ENCODE assay signal across 20 cellular contexts in genomic region chr4:142267101-142267500, GRCh38.
A peak's percentile ranks its signal among the peaks of the same experiment; 100 is the strongest.
DNase-seq lines count a peak whose midpoint lies in the region; ATAC-seq and TF ChIP-seq lines count a peak whose summit lies in the region.
"Had no signal": no experiment of that assay in that cellular context is flagged by ENCODE, and none has a peak within 500 bp of the region (broad histone marks: within the 10 kb centered on the region; RNA-seq: fewer than 3 reads in every experiment).

No MANE protein-coding gene starts in this region.

- no peak for DNase-seq in activated naive CD4-positive, alpha-beta T cell treated with anti-CD3 and anti-CD28 coated beads, Interleukin-2, amount 50 U/mL, for 72 hours (ENCODE audit: low spot score in 2 of 2)
- DNase-seq in RWPE2 (ENCODE audit: low spot score) (no peak), epithelial cell of prostate (ENCODE audit: low read depth, low spot score) (no peak), BE2C (no peak), HuH-7 (ENCODE audit: low spot score) (no peak), head of caudate nucleus (no peak)
- DNase-seq: DMS79; H9; NCI-H1105; NCI-H146; NCI-H2029; NCI-H226; NCI-H510A treated with DMSO at 0.1 percent for 48 hours; NCI-H748 treated with DMSO at 0.1 percent for 48 hours; NK-92 treated with Interleukin-12 subunit alpha and Interleukin-12 subunit beta, amount 100 ng/mL, for 24 hours; SIG-M5 had no signal

- H3K27ac Mint-ChIP-seq in activated naive CD4-positive, alpha-beta T cell treated with anti-CD3 and anti-CD28 coated beads, Interleukin-2, amount 50 U/mL, for 24 hours, result peak overlapping the region; percentile 68
- H3K27ac Mint-ChIP-seq in activated naive CD4-positive, alpha-beta T cell treated with anti-CD3 and anti-CD28 coated beads, Interleukin-2, amount 50 U/mL, for 72 hours, result peak overlapping the region in 1 of 2 donors; percentile 25
- H3K27ac Mint-ChIP-seq: B cell, H9 had no signal

- no peak overlapping the region for H3K4me3 Mint-ChIP-seq in activated naive CD4-positive, alpha-beta T cell treated with anti-CD3 and anti-CD28 coated beads, Interleukin-2, amount 50 U/mL, for 24 hours
- H3K4me3 Mint-ChIP-seq: B cell, H9 had no signal

- no peaks in the 10 kb centered on the region for H3K9me3 Mint-ChIP-seq in activated naive CD4-positive, alpha-beta T cell treated with anti-CD3 and anti-CD28 coated beads, Interleukin-2, amount 50 U/mL, for 24 hours
- H3K9me3 Mint-ChIP-seq in activated naive CD4-positive, alpha-beta T cell treated with anti-CD3 and anti-CD28 coated beads, Interleukin-2, amount 50 U/mL, for 72 hours, result no peaks in the 10 kb centered on the region
- H3K9me3 Mint-ChIP-seq: H9 had no signal

- peaks cover 16% of the 10 kb centered on the region for H3K36me3 ChIP-seq in RWPE2 (ENCODE audit: low read depth)
- no peaks in the 10 kb centered on the region for H3K36me3 ChIP-seq in BE2C

- H3K4me1 ChIP-seq in RWPE2 (ENCODE audit: insufficient read depth, poor library complexity, severe bottlenecking), result peaks cover 24% of the 10 kb centered on the region
- no peaks in the 10 kb centered on the region; the same call in 1 of the 2 replicates for H3K4me1 ChIP-seq in BE2C

- no peaks in the 10 kb centered on the region for H3K27me3 Mint-ChIP-seq in activated naive CD4-positive, alpha-beta T cell treated with anti-CD3 and anti-CD28 coated beads, Interleukin-2, amount 50 U/mL, for 24 hours
- H3K27me3 Mint-ChIP-seq: B cell had no signal

- intact Hi-C loops in head of caudate nucleus (cut with DNase I), result no loop called here

- H3K27ac ChIP-seq in RWPE2 (ENCODE audit: poor library complexity, severe bottlenecking) (peak overlapping the region; percentile 37), epithelial cell of prostate (peak overlapping the region; percentile 79)
- H3K27ac ChIP-seq: KMS-11, RWPE1 had no signal

- H3K27me3 ChIP-seq in RWPE2 (ENCODE audit: insufficient read depth, poor library complexity, severe bottlenecking), result no peaks in the 10 kb centered on the region
- H3K27me3 ChIP-seq in BE2C, result no peaks in the 10 kb centered on the region

- no peak for TF ChIP-seq CTCF in RWPE2 (IDR thresholded peaks at IDR 0.05; ENCODE audit: poor library complexity, severe bottlenecking)
- no peak for TF ChIP-seq CTCF in BE2C (IDR thresholded peaks at IDR 0.05; ENCODE audit: low read depth, low read length)

- H3K4me1 Mint-ChIP-seq in activated naive CD4-positive, alpha-beta T cell treated with anti-CD3 and anti-CD28 coated beads, Interleukin-2, amount 50 U/mL, for 24 hours, result peaks cover 96% of the 10 kb centered on the region
- H3K4me1 Mint-ChIP-seq: B cell had no signal

- no peak overlapping the region for H3K4me3 ChIP-seq in RWPE2 (ENCODE audit: severe bottlenecking)
- H3K4me3 ChIP-seq in BE2C (ENCODE audit: low read depth, low read length), result no peak overlapping the region

- H3K9me3 ChIP-seq in RWPE2 (ENCODE audit: severe bottlenecking) (no peaks in the 10 kb centered on the region), BE2C (no peaks in the 10 kb centered on the region)

- no peak for ATAC-seq in activated naive CD4-positive, alpha-beta T cell treated with anti-CD3 and anti-CD28 coated beads, Interleukin-2, amount 50 U/mL, for 72 hours
- no peak for ATAC-seq in RWPE2 (ENCODE audit: low read depth)

- peaks cover 54% of the 10 kb centered on the region for H3K36me3 Mint-ChIP-seq in activated naive CD4-positive, alpha-beta T cell treated with anti-CD3 and anti-CD28 coated beads, Interleukin-2, amount 50 U/mL, for 24 hours
- peaks cover 5 to 67% of the 10 kb centered on the region in 2 donors for H3K36me3 Mint-ChIP-seq in activated naive CD4-positive, alpha-beta T cell treated with anti-CD3 and anti-CD28 coated beads, Interleukin-2, amount 50 U/mL, for 72 hours
